Comparison of ENCODE assay signal across 1 cellular context in the genomic region with DNA sequence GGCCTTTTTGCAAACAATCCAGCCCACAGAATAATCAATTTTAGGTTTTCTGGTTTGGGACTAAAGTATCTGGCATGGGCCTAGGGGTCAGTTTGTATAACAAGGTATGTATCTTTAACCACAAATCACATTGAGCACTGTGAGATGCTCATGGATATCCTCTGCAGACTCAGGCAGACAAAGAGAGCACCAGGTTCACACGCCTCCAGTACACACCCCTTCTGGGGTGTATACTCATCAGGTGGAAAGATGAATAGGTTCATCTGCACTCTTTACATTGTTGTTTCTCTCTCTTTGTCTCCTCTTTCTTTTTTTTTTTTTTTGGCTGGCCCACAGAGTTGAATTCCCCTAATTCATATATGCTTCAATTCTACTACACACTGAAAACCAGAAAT.
TF ChIP-seq lines count a peak whose summit lies in the region.

No MANE protein-coding gene starts in this region.

TF ChIP-seq in GM23338, 12 proteins besides CTCF, POLR2A, EP300 and RAD21 (continued from another document):
- TF ChIP-seq, protein P1, sequence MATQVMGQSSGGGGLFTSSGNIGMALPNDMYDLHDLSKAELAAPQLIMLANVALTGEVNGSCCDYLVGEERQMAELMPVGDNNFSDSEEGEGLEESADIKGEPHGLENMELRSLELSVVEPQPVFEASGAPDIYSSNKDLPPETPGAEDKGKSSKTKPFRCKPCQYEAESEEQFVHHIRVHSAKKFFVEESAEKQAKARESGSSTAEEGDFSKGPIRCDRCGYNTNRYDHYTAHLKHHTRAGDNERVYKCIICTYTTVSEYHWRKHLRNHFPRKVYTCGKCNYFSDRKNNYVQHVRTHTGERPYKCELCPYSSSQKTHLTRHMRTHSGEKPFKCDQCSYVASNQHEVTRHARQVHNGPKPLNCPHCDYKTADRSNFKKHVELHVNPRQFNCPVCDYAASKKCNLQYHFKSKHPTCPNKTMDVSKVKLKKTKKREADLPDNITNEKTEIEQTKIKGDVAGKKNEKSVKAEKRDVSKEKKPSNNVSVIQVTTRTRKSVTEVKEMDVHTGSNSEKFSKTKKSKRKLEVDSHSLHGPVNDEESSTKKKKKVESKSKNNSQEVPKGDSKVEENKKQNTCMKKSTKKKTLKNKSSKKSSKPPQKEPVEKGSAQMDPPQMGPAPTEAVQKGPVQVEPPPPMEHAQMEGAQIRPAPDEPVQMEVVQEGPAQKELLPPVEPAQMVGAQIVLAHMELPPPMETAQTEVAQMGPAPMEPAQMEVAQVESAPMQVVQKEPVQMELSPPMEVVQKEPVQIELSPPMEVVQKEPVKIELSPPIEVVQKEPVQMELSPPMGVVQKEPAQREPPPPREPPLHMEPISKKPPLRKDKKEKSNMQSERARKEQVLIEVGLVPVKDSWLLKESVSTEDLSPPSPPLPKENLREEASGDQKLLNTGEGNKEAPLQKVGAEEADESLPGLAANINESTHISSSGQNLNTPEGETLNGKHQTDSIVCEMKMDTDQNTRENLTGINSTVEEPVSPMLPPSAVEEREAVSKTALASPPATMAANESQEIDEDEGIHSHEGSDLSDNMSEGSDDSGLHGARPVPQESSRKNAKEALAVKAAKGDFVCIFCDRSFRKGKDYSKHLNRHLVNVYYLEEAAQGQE (IDR thresholded peaks at IDR 0.05; ENCODE audit: unreplicated experiment) = no peak
- TF ChIP-seq NANOG (IDR thresholded peaks at IDR 0.05; ENCODE audit: borderline replicate concordance) (no peak), ZNF114 (CRISPR knock-in tag; IDR thresholded peaks at IDR 0.05) (no peak)
- TF ChIP-seq, protein P2, sequence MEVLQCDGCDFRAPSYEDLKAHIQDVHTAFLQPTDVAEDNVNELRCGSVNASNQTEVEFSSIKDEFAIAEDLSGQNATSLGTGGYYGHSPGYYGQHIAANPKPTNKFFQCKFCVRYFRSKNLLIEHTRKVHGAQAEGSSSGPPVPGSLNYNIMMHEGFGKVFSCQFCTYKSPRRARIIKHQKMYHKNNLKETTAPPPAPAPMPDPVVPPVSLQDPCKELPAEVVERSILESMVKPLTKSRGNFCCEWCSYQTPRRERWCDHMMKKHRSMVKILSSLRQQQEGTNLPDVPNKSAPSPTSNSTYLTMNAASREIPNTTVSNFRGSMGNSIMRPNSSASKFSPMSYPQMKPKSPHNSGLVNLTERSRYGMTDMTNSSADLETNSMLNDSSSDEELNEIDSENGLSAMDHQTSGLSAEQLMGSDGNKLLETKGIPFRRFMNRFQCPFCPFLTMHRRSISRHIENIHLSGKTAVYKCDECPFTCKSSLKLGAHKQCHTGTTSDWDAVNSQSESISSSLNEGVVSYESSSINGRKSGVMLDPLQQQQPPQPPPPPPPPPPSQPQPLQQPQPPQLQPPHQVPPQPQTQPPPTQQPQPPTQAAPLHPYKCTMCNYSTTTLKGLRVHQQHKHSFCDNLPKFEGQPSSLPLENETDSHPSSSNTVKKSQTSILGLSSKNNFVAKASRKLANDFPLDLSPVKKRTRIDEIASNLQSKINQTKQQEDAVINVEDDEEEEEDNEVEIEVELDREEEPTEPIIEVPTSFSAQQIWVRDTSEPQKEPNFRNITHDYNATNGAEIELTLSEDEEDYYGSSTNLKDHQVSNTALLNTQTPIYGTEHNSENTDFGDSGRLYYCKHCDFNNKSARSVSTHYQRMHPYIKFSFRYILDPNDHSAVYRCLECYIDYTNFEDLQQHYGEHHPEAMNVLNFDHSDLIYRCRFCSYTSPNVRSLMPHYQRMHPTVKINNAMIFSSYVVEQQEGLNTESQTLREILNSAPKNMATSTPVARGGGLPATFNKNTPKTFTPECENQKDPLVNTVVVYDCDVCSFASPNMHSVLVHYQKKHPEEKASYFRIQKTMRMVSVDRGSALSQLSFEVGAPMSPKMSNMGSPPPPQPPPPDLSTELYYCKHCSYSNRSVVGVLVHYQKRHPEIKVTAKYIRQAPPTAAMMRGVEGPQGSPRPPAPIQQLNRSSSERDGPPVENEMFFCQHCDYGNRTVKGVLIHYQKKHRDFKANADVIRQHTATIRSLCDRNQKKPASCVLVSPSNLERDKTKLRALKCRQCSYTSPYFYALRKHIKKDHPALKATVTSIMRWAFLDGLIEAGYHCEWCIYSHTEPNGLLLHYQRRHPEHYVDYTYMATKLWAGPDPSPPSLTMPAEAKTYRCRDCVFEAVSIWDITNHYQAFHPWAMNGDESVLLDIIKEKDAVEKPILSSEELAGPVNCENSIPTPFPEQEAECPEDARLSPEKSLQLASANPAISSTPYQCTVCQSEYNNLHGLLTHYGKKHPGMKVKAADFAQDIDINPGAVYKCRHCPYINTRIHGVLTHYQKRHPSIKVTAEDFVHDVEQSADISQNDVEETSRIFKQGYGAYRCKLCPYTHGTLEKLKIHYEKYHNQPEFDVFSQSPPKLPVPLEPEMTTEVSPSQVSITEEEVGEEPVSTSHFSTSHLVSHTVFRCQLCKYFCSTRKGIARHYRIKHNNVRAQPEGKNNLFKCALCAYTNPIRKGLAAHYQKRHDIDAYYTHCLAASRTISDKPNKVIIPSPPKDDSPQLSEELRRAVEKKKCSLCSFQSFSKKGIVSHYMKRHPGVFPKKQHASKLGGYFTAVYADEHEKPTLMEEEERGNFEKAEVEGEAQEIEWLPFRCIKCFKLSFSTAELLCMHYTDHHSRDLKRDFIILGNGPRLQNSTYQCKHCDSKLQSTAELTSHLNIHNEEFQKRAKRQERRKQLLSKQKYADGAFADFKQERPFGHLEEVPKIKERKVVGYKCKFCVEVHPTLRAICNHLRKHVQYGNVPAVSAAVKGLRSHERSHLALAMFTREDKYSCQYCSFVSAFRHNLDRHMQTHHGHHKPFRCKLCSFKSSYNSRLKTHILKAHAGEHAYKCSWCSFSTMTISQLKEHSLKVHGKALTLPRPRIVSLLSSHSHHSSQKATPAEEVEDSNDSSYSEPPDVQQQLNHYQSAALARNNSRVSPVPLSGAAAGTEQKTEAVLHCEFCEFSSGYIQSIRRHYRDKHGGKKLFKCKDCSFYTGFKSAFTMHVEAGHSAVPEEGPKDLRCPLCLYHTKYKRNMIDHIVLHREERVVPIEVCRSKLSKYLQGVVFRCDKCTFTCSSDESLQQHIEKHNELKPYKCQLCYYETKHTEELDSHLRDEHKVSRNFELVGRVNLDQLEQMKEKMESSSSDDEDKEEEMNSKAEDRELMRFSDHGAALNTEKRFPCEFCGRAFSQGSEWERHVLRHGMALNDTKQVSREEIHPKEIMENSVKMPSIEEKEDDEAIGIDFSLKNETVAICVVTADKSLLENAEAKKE (CRISPR knock-in tag; IDR thresholded peaks at IDR 0.05) = no peak
